8 cellular contexts compared by ENCODE assay signal in genomic region chr14:89973234-89973823, GRCh38. TPM values are rescaled to one million over a fixed set of nuclear protein-coding genes. Genes with fewer than 3 reads are reported as not detected.
A peak's percentile ranks its signal among the peaks of the same experiment; 100 is the strongest.
DNase-seq lines count a peak whose midpoint lies in the region; ATAC-seq and TF ChIP-seq lines count a peak whose summit lies in the region.

No MANE protein-coding gene starts in this region.

- no peaks in the 10 kb centered on the region for H3K9me3 ChIP-seq in lung (ENCODE audit: control insufficient read depth in 2 of 2, insufficient read depth in 1 of 2, low read length in 1 of 2)

- H3K4me1 ChIP-seq in lung (ENCODE audit: control insufficient read depth in 2 of 2, insufficient read depth in 2 of 2, low read length in 2 of 2), result no peaks in the 10 kb centered on the region

- H3K36me3 Mint-ChIP-seq in stimulated activated naive B cell treated with anti-CD40 and anti-IgM and Interleukin-4, amounts not matched to agents 10 μg/mL and 1 μg/mL and 100 μg/mL, for 72 hours, result peaks cover 24 to 47% of the 10 kb centered on the region in 2 donors
- H3K36me3 Mint-ChIP-seq in stimulated activated memory B cell treated with anti-CD40 and anti-IgM and Interleukin-4, amounts not matched to agents 10 μg/mL and 1 μg/mL and 100 μg/mL, for 72 hours, result peaks cover 48% of the 10 kb centered on the region

- no peak overlapping the region for H3K27ac Mint-ChIP-seq in stimulated activated naive B cell treated with anti-CD40 and anti-IgM and Interleukin-4, amounts not matched to agents 10 μg/mL and 1 μg/mL and 100 μg/mL, for 72 hours
- no peak overlapping the region for H3K27ac Mint-ChIP-seq in stimulated activated memory B cell treated with anti-CD40 and anti-IgM and Interleukin-4, amounts not matched to agents 10 μg/mL and 1 μg/mL and 100 μg/mL, for 72 hours

- 61 to 63% methylated on average over 7 of the region's 7 CpGs for WGBS in lung, 2 donors

- no peak overlapping the region for H3K4me3 Mint-ChIP-seq in stimulated activated naive B cell treated with anti-CD40 and anti-IgM and Interleukin-4, amounts not matched to agents 10 μg/mL and 1 μg/mL and 100 μg/mL, for 72 hours
- no peak overlapping the region for H3K4me3 Mint-ChIP-seq in stimulated activated memory B cell treated with anti-CD40 and anti-IgM and Interleukin-4, amounts not matched to agents 10 μg/mL and 1 μg/mL and 100 μg/mL, for 72 hours

- H3K9me3 Mint-ChIP-seq in stimulated activated naive B cell treated with anti-CD40 and anti-IgM and Interleukin-4, amounts not matched to agents 10 μg/mL and 1 μg/mL and 100 μg/mL, for 72 hours, result no peaks in the 10 kb centered on the region
- H3K9me3 Mint-ChIP-seq in stimulated activated memory B cell treated with anti-CD40 and anti-IgM and Interleukin-4, amounts not matched to agents 10 μg/mL and 1 μg/mL and 100 μg/mL, for 72 hours, result no peaks in the 10 kb centered on the region

- H3K27me3 ChIP-seq in lung (ENCODE audit: control insufficient read depth, insufficient read depth), result no peaks in the 10 kb centered on the region

- H3K27ac ChIP-seq in lung (ENCODE audit: low read depth in 1 of 2, low read length in 1 of 2), result no peak overlapping the region

- no peak overlapping the region for H3K4me3 ChIP-seq in lung

- H3K36me3 ChIP-seq in lung (ENCODE audit: control insufficient read depth in 2 of 2, insufficient read depth in 2 of 2, low read length in 2 of 2), result peaks cover 8 to 10% of the 10 kb centered on the region in 2 donors

- TF ChIP-seq CTCF in lung (IDR thresholded peaks at IDR 0.05; ENCODE audit: control extremely low read depth, extremely low read depth), result peak; percentile 61

- H3K4me1 Mint-ChIP-seq in stimulated activated naive B cell treated with anti-CD40 and anti-IgM and Interleukin-4, amounts not matched to agents 10 μg/mL and 1 μg/mL and 100 μg/mL, for 72 hours, result no peaks in the 10 kb centered on the region
- no peaks in the 10 kb centered on the region for H3K4me1 Mint-ChIP-seq in stimulated activated memory B cell treated with anti-CD40 and anti-IgM and Interleukin-4, amounts not matched to agents 10 μg/mL and 1 μg/mL and 100 μg/mL, for 72 hours

- no peaks in the 10 kb centered on the region for H3K27me3 Mint-ChIP-seq in stimulated activated naive B cell treated with anti-CD40 and anti-IgM and Interleukin-4, amounts not matched to agents 10 μg/mL and 1 μg/mL and 100 μg/mL, for 72 hours
- no peaks in the 10 kb centered on the region for H3K27me3 Mint-ChIP-seq in stimulated activated memory B cell treated with anti-CD40 and anti-IgM and Interleukin-4, amounts not matched to agents 10 μg/mL and 1 μg/mL and 100 μg/mL, for 72 hours

- peak; percentile 44 for DNase-seq in GM04504 (ENCODE audit: low read depth)
- peak; percentile 2 for DNase-seq in NCI-H2196 treated with DMSO at 0.1 percent for 48 hours (lab: John Stamatoyannopoulos, UW; ENCODE audit: unreplicated experiment)
- peak; percentile 27 for DNase-seq in effector CD4-positive, alpha-beta T cell
- DNase-seq in lung (ENCODE audit: low spot score), result peak; percentile 69
- peak; percentile 13 for DNase-seq in stimulated activated naive B cell treated with anti-CD40 and anti-IgM and Interleukin-4, amounts not matched to agents 10 μg/mL and 1 μg/mL and 100 μg/mL, for 72 hours

- ATAC-seq in HG02852 (IDR thresholded peaks at IDR 0.05; ENCODE audit: unreplicated experiment) (peak; percentile 54), lung (ENCODE audit: insufficient read depth, low FRiP score) (peak; percentile 62)
- ATAC-seq in activated CD4-positive, CD25-positive, alpha-beta regulatory T cell treated with anti-CD3 and anti-CD28 coated beads, Interleukin-2, amount 50 U/mL, for 24 hours, result peak; percentile 41
- ATAC-seq in stimulated activated naive B cell treated with anti-CD40 and anti-IgM and Interleukin-4, amounts not matched to agents 10 μg/mL and 1 μg/mL and 100 μg/mL, for 72 hours (replicated peaks), result peak; percentile 66 to 68
- ATAC-seq in stimulated activated memory B cell treated with anti-CD40 and anti-IgM and Interleukin-4, amounts not matched to agents 10 μg/mL and 1 μg/mL and 100 μg/mL, for 72 hours, result no peak

RNA-seq across cellular contexts. Expression of gene TDP1, which starts 17.6 kb away (rescaled TPM):
- 10 to 100 TPM; 10.3 to 23.6 TPM for total RNA-seq in lung
- 1 to 10 TPM; 2.1 to 6.7 TPM for polyA plus RNA-seq in lung

RNA-seq across cellular contexts. Expression of gene EFCAB11, which starts 18.8 kb away (rescaled TPM):
- 10 to 100 TPM in 1 of 2 donors, 1 to 10 TPM in 1; 8.1 to 13.0 TPM for total RNA-seq in lung
- 1 to 10 TPM; 2.9 to 4.2 TPM for polyA plus RNA-seq in lung

Comparison
In these comparisons a context has a peak if more than half of its experiments do, and no peak if none do; other contexts are left out.
1. DNase-seq: peak in every context shown above with its lines; median percentile 69 in lung; 44 in GM04504; 27 in effector CD4-positive, alpha-beta T cell; 13 in stimulated activated naive B cell treated with anti-CD40 and anti-IgM and Interleukin-4, amounts not matched to agents 10 μg/mL and 1 μg/mL and 100 μg/mL, for 72 hours; 2 in NCI-H2196 treated with DMSO at 0.1 percent for 48 hours.